In the genomic region with DNA sequence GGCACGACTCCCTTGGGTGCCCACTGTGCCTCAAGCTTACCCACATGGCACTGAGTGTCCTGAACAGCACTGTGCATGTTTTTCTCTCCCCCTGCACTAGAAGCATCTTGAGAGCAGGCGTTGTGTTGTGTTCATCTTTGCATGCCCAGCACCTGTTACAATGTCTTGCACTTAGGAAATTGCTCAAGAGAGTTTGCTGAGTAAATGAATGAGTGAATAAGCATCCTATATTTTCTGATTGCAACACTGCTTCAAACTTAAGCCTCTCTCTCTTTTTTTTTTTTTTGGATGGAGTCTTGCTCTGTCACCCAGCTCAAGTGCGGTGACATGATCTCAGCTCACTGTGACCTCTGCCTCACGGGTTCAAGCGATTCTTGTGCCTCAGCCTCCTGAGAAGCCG, we compare ENCODE assay signal across 18 cellular contexts.
"Had no signal": no experiment of that assay in that cellular context is flagged by ENCODE, and none has a peak within 500 bp of the region (broad histone marks: within the 10 kb centered on the region; RNA-seq: fewer than 3 reads in every experiment).

No MANE protein-coding gene starts in this region.

- H3K9me3 ChIP-seq: psoas muscle, suprapubic skin had no signal

- H3K36me3 ChIP-seq: suprapubic skin had no signal

- H3K27ac ChIP-seq: foreskin keratinocyte, psoas muscle, suprapubic skin had no signal

- H3K4me3 ChIP-seq: psoas muscle, suprapubic skin had no signal

- H3K36me3 Mint-ChIP-seq: natural killer cell had no signal

- H3K27me3 ChIP-seq: foreskin keratinocyte, suprapubic skin had no signal

- H3K27me3 Mint-ChIP-seq: activated T-helper 17 cell treated with anti-CD3 and anti-CD28 coated beads, Interleukin-2, amount 50 U/mL, for 72 hours; memory B cell had no signal

- DNase-seq: activated CD4-positive, alpha-beta T cell treated with anti-CD3 and anti-CD28 coated beads, Interleukin-2, amount 50 U/mL, for 1 hour; activated naive CD4-positive, alpha-beta T cell treated with anti-CD3 and anti-CD28 coated beads for 36 hours; activated T-cell treated with anti-CD3 and anti-CD28 coated beads for 4 hours; cortex of kidney; effector memory CD8-positive, alpha-beta T cell; foreskin keratinocyte; natural killer cell; occipital lobe; psoas muscle; stimulated activated CD4-positive, alpha-beta T cell treated with anti-CD3 and anti-CD28 coated beads, Interleukin-12 subunit alpha, Interleukin-12 subunit beta, amount 100 ng/mL, for 4 hours; stimulated activated CD4-positive, alpha-beta T cell treated with anti-CD3 and anti-CD28 coated beads, Interleukin-2, amount 100 ng/mL, for 48 hours; stimulated activated naive CD4-positive, alpha-beta T cell treated with Interleukin-2 at 50 U/mL for 16 hours; T-helper 2 cell had no signal

- H3K4me3 Mint-ChIP-seq: activated naive CD4-positive, alpha-beta T cell treated with anti-CD3 and anti-CD28 coated beads for 36 hours; activated T-helper 17 cell treated with anti-CD3 and anti-CD28 coated beads, Interleukin-2, amount 50 U/mL, for 72 hours; central memory CD8-positive, alpha-beta T cell; effector memory CD8-positive, alpha-beta T cell; memory B cell; natural killer cell; type B pancreatic cell had no signal

- H3K4me1 ChIP-seq: foreskin keratinocyte, psoas muscle had no signal

- H3K9me3 Mint-ChIP-seq: activated naive CD4-positive, alpha-beta T cell treated with anti-CD3 and anti-CD28 coated beads for 36 hours; activated T-helper 17 cell treated with anti-CD3 and anti-CD28 coated beads, Interleukin-2, amount 50 U/mL, for 72 hours; central memory CD8-positive, alpha-beta T cell; effector memory CD8-positive, alpha-beta T cell; memory B cell; natural killer cell; type B pancreatic cell had no signal

- H3K27ac Mint-ChIP-seq: activated naive CD4-positive, alpha-beta T cell treated with anti-CD3 and anti-CD28 coated beads for 36 hours; activated T-helper 17 cell treated with anti-CD3 and anti-CD28 coated beads, Interleukin-2, amount 50 U/mL, for 72 hours; effector memory CD8-positive, alpha-beta T cell; memory B cell; natural killer cell; type B pancreatic cell had no signal
